In the genomic region with DNA sequence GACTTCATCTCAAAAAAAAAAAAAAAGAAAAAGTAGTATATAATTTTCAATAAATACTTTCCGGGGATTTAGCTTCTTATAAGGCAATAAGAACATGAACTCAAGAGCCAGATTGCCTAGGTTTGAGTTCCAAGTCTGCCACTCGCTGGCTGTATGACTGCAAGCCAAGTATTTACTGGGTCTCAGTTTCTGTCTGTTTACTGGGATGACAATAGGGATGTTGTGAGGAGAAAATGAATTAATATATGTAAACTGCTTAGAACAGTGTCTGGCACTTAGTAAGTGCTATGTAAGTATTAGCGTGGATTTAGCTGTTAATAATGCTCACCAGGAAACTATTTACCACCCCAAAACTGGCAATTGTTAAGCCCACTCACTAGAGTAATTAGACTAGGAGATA, we compare ENCODE assay signal across 14 cellular contexts. TPM values are rescaled to one million over a fixed set of nuclear protein-coding genes. Genes with fewer than 3 reads are reported as not detected.
DNase-seq lines count a peak whose midpoint lies in the region; ATAC-seq, FAIRE-seq and TF ChIP-seq lines count a peak whose summit lies in the region.
"Had no signal": no experiment of that assay in that cellular context is flagged by ENCODE, and none has a peak within 500 bp of the region (broad histone marks: within the 10 kb centered on the region; RNA-seq: fewer than 3 reads in every experiment).

No MANE protein-coding gene starts in this region.

- DNase-seq in D721Med (ENCODE audit: insufficient read length, low spot score) (no peak), brain microvascular endothelial cell (no peak), right atrium auricular region (ENCODE audit: low spot score) (no peak), gastrocnemius medialis (no peak), H54 (ENCODE audit: insufficient read length, low spot score) (no peak), mucosa of descending colon (no peak), prostate gland (ENCODE audit: low spot score) (no peak)
- DNase-seq in stimulated activated effector memory CD8-positive, alpha-beta T cell treated with anti-CD3 and anti-CD28 coated beads, Interleukin-12 subunit alpha, Interleukin-12 subunit beta, amount 100 ng/mL, for 72 hours (ENCODE audit: low spot score in 2 of 2) = no peak
- DNase-seq: amniotic stem cell; GDM1; NCI-H2171 treated with DMSO at 0.1 percent for 48 hours; stimulated activated CD4-positive, alpha-beta T cell treated with anti-CD3 and anti-CD28 coated beads, Interleukin-1b, Interleukin-23, amount 100 ng/mL, for 48 hours; upper lobe of left lung had no signal

- no peaks in the 10 kb centered on the region for H3K36me3 Mint-ChIP-seq in stimulated activated effector memory CD8-positive, alpha-beta T cell treated with anti-CD3 and anti-CD28 coated beads, Interleukin-12 subunit alpha, Interleukin-12 subunit beta, amount 100 ng/mL, for 72 hours

- H3K4me1 Mint-ChIP-seq in stimulated activated effector memory CD8-positive, alpha-beta T cell treated with anti-CD3 and anti-CD28 coated beads, Interleukin-12 subunit alpha, Interleukin-12 subunit beta, amount 100 ng/mL, for 72 hours = no peaks in the 10 kb centered on the region

- intact Hi-C loops in gastrocnemius medialis (cut with DNase I; ENCODE audit: low total_unique reads) (no loop called here), mucosa of descending colon (cut with DNase I, micrococcal nuclease) (no loop called here), prostate gland (cut with DNase I) (no loop called here)

- H3K27me3 ChIP-seq in brain microvascular endothelial cell (replicated peaks) (no peaks in the 10 kb centered on the region), right atrium auricular region (no peaks in the 10 kb centered on the region), gastrocnemius medialis (no peaks in the 10 kb centered on the region), prostate gland (replicated peaks; ENCODE audit: insufficient read depth) (no peaks in the 10 kb centered on the region)
- H3K27me3 ChIP-seq: upper lobe of left lung had no signal

- WGBS in prostate gland = 68% methylated on average over 3 of the region's 3 CpGs

- no peak overlapping the region for H3K4me3 Mint-ChIP-seq in stimulated activated effector memory CD8-positive, alpha-beta T cell treated with anti-CD3 and anti-CD28 coated beads, Interleukin-12 subunit alpha, Interleukin-12 subunit beta, amount 100 ng/mL, for 72 hours
- H3K4me3 Mint-ChIP-seq: activated CD8-positive, alpha-beta T cell treated with anti-CD3 and anti-CD28 coated beads for 36 hours had no signal

- no peaks in the 10 kb centered on the region for H3K9me3 ChIP-seq in right atrium auricular region
- no peaks in the 10 kb centered on the region for H3K9me3 ChIP-seq in gastrocnemius medialis
- no peaks in the 10 kb centered on the region for H3K9me3 ChIP-seq in mucosa of descending colon
- H3K9me3 ChIP-seq in prostate gland = no peaks in the 10 kb centered on the region
- H3K9me3 ChIP-seq: upper lobe of left lung had no signal

- TF ChIP-seq CTCF in D721Med (IDR thresholded peaks at IDR 0.05; ENCODE audit: insufficient read depth, missing control alignments) (peak; percentile 12), brain microvascular endothelial cell (IDR thresholded peaks at IDR 0.05; ENCODE audit: low read depth, low read length, missing control alignments) (no peak), right atrium auricular region (IDR thresholded peaks at IDR 0.05) (no peak), gastrocnemius medialis (IDR thresholded peaks at IDR 0.05 in 4 of 5, conservative IDR thresholded peaks at IDR 0.05 in 1 of 5) (no peak), mucosa of descending colon (IDR thresholded peaks at IDR 0.05) (no peak), prostate gland (IDR thresholded peaks at IDR 0.05) (no peak)

- in situ Hi-C loops in brain microvascular endothelial cell (cut with HindIII; ENCODE audit: low pct_ligation_motif_present, low sequenced_read_pairs) = no loop called here
- in situ Hi-C loops in gastrocnemius medialis (cut with MboI; ENCODE audit: low sequenced_read_pairs in 4 of 4) = no loop called here

- no peak overlapping the region for H3K4me3 ChIP-seq in brain microvascular endothelial cell (ENCODE audit: low read depth, low read length)
- no peak overlapping the region for H3K4me3 ChIP-seq in right atrium auricular region
- no peak overlapping the region for H3K4me3 ChIP-seq in gastrocnemius medialis
- no peak overlapping the region for H3K4me3 ChIP-seq in mucosa of descending colon
- no peak overlapping the region for H3K4me3 ChIP-seq in prostate gland
- H3K4me3 ChIP-seq: upper lobe of left lung had no signal

- peaks cover 0 to 39% of the 10 kb centered on the region in 2 donors for H3K4me1 ChIP-seq in right atrium auricular region
- H3K4me1 ChIP-seq in gastrocnemius medialis = peaks cover 51 to 52% of the 10 kb centered on the region in 2 donors
- peaks cover 17% of the 10 kb centered on the region for H3K4me1 ChIP-seq in mucosa of descending colon (ENCODE audit: low read depth)
- no peaks in the 10 kb centered on the region for H3K4me1 ChIP-seq in prostate gland (replicated peaks)

- ATAC-seq in gastrocnemius medialis (no peak), mucosa of descending colon (no peak)
- no peak for ATAC-seq in stimulated activated effector memory CD8-positive, alpha-beta T cell treated with anti-CD3 and anti-CD28 coated beads, Interleukin-12 subunit alpha, Interleukin-12 subunit beta, amount 100 ng/mL, for 72 hours
- ATAC-seq: activated CD8-positive, alpha-beta T cell treated with anti-CD3 and anti-CD28 coated beads for 36 hours had no signal

- FAIRE-seq in D721Med (lab: Jason Lieb, UNC) = no peak
- FAIRE-seq in H54 (lab: Jason Lieb, UNC) = no peak

- H3K9me3 Mint-ChIP-seq in stimulated activated effector memory CD8-positive, alpha-beta T cell treated with anti-CD3 and anti-CD28 coated beads, Interleukin-12 subunit alpha, Interleukin-12 subunit beta, amount 100 ng/mL, for 72 hours = no peaks in the 10 kb centered on the region
- H3K9me3 Mint-ChIP-seq: activated CD8-positive, alpha-beta T cell treated with anti-CD3 and anti-CD28 coated beads for 36 hours had no signal

- TF ChIP-seq POLR2A in gastrocnemius medialis (IDR thresholded peaks at IDR 0.05) (no peak), H54 (IDR thresholded peaks at IDR 0.05; ENCODE audit: low read depth, low read length) (no peak), prostate gland (IDR thresholded peaks at IDR 0.05) (no peak)

- H3K36me3 ChIP-seq in brain microvascular endothelial cell (replicated peaks) (peaks cover 5% of the 10 kb centered on the region), right atrium auricular region (no peaks in the 10 kb centered on the region), gastrocnemius medialis (no peaks in the 10 kb centered on the region), mucosa of descending colon (ENCODE audit: low read depth) (no peaks in the 10 kb centered on the region), prostate gland (no peaks in the 10 kb centered on the region)
- H3K36me3 ChIP-seq: upper lobe of left lung had no signal

- peak overlapping the region; percentile 15 for H3K27ac ChIP-seq in brain microvascular endothelial cell
- peak overlapping the region; percentile 32 to 79 for H3K27ac ChIP-seq in right atrium auricular region
- H3K27ac ChIP-seq in gastrocnemius medialis = peak overlapping the region; percentile 89 to 96 (median 90)
- no peak overlapping the region for H3K27ac ChIP-seq in prostate gland

- H3K27ac Mint-ChIP-seq in stimulated activated effector memory CD8-positive, alpha-beta T cell treated with anti-CD3 and anti-CD28 coated beads, Interleukin-12 subunit alpha, Interleukin-12 subunit beta, amount 100 ng/mL, for 72 hours = no peak overlapping the region
- H3K27ac Mint-ChIP-seq: activated CD8-positive, alpha-beta T cell treated with anti-CD3 and anti-CD28 coated beads for 36 hours had no signal

RNA-seq across cellular contexts. Expression of a gene that starts 26.9 kb away (rescaled TPM):
- total RNA-seq in right atrium auricular region = 100 to 1,000 TPM; 257 to 285 TPM
- 100 to 1,000 TPM; 114 to 219 (median 204) TPM for total RNA-seq in gastrocnemius medialis
- total RNA-seq in mucosa of descending colon = 100 to 1,000 TPM; 208 to 580 (median 356) TPM
- total RNA-seq in prostate gland = 100 to 1,000 TPM; 131 to 242 TPM

Comparison
In these comparisons a context has a peak if more than half of its experiments do, and no peak if none do; other contexts are left out.
1. H3K27ac ChIP-seq: peak in brain microvascular endothelial cell (single experiment), right atrium auricular region (2 of 2) and gastrocnemius medialis (4 of 4); none in prostate gland (0 of 2).